ENCODE assay signal across 18 cellular contexts in genomic region chr20:41654292-41654691, GRCh38. TPM values are rescaled to one million over a fixed set of nuclear protein-coding genes. Genes with fewer than 3 reads are reported as not detected.
DNase-seq lines count a peak whose midpoint lies in the region; TF ChIP-seq lines count a peak whose summit lies in the region.
"Had no signal": no experiment of that assay in that cellular context is flagged by ENCODE, and none has a peak within 500 bp of the region (broad histone marks: within the 10 kb centered on the region; RNA-seq: fewer than 3 reads in every experiment).

No MANE protein-coding gene starts in this region.

- peaks cover 7% of the 10 kb centered on the region for H3K27me3 Mint-ChIP-seq in type B pancreatic cell

- no peak for TF ChIP-seq CTCF in type B pancreatic cell (conservative IDR thresholded peaks at IDR 0.05)

- peak overlapping the region; percentile 58 for H3K27ac Mint-ChIP-seq in type B pancreatic cell
- H3K27ac Mint-ChIP-seq: activated B cell treated with CpG ODN at 0.5 μM for 24 hours; dendritic cell treated with granulocyte-macrophage colony-stimulating factor and Interleukin-4, amounts not matched to agents 40 ng/mL and 50 ng/mL, for 4 days had no signal

- DNase-seq in NCI-H1105 treated with DMSO at 0.1 percent for 48 hours (lab: John Stamatoyannopoulos, UW) (peak; percentile 94), NCI-H2171 (lab: John Stamatoyannopoulos, UW) (peak; percentile 15), SK-N-DZ (ENCODE audit: low spot score) (peak; percentile 80), type B pancreatic cell (ENCODE audit: extremely low spot score, unreplicated experiment) (no peak), SW480 (ENCODE audit: low spot score) (no peak), AG08396 (ENCODE audit: low spot score) (no peak)
- DNase-seq in stimulated activated naive CD4-positive, alpha-beta T cell treated with Interleukin-2 at 50 U/mL for 16 hours (lab: John Stamatoyannopoulos, UW), result no peak
- DNase-seq: activated B cell treated with CpG ODN at 0.5 μM for 24 hours; activated gamma-delta T cell treated with Interleukin-2 at 50 U/mL for 16 hours; aorta; glutamatergic neuron; midbrain; NCI-H1694 treated with DMSO at 0.1 percent for 48 hours; occipital lobe; PC-9; stimulated activated naive CD8-positive, alpha-beta T cell treated with anti-CD3 and anti-CD28 coated beads, Interleukin-15, Interleukin-2, amounts not matched to agents 100 U/mL and 50 U/mL, for 24 hours had no signal

- no peaks in the 10 kb centered on the region for H3K9me3 Mint-ChIP-seq in type B pancreatic cell
- H3K9me3 Mint-ChIP-seq: activated B cell treated with CpG ODN at 0.5 μM for 24 hours; dendritic cell treated with granulocyte-macrophage colony-stimulating factor and Interleukin-4, amounts not matched to agents 40 ng/mL and 50 ng/mL, for 4 days; H9 had no signal

- H3K4me1 Mint-ChIP-seq in type B pancreatic cell (ENCODE audit: unreplicated experiment), result peaks cover 27% of the 10 kb centered on the region

- no peaks in the 10 kb centered on the region for H3K36me3 Mint-ChIP-seq in type B pancreatic cell

- no peak overlapping the region for H3K4me3 Mint-ChIP-seq in type B pancreatic cell
- H3K4me3 Mint-ChIP-seq: activated B cell treated with CpG ODN at 0.5 μM for 24 hours; dendritic cell treated with granulocyte-macrophage colony-stimulating factor and Interleukin-4, amounts not matched to agents 40 ng/mL and 50 ng/mL, for 4 days; H9 had no signal

RNA-seq across cellular contexts. Expression of gene CHD6, which starts 36.1 kb away (rescaled TPM):
- polyA plus RNA-seq in SK-N-DZ (2014; cell fraction: cytosol; rRNA removed), result 16.1 and 20.2 TPM in 2 replicates
- polyA plus RNA-seq in SK-N-DZ (2014; cell fraction: nucleus; rRNA removed), result 66.9 and 111 TPM in 2 replicates
- total RNA-seq in type B pancreatic cell (ENCODE audit: low replicate concordance), result 49.2 and 72.6 TPM in 2 replicates

Comparison
In these comparisons a context has a peak if more than half of its experiments do, and no peak if none do; other contexts are left out.
1. DNase-seq: peak in NCI-H1105 treated with DMSO at 0.1 percent for 48 hours (single experiment), NCI-H2171 (single experiment) and SK-N-DZ (single experiment); none in type B pancreatic cell (single experiment), stimulated activated naive CD4-positive, alpha-beta T cell treated with Interleukin-2 at 50 U/mL for 16 hours (single experiment), SW480 (single experiment) and AG08396 (single experiment).